In the genomic region with DNA sequence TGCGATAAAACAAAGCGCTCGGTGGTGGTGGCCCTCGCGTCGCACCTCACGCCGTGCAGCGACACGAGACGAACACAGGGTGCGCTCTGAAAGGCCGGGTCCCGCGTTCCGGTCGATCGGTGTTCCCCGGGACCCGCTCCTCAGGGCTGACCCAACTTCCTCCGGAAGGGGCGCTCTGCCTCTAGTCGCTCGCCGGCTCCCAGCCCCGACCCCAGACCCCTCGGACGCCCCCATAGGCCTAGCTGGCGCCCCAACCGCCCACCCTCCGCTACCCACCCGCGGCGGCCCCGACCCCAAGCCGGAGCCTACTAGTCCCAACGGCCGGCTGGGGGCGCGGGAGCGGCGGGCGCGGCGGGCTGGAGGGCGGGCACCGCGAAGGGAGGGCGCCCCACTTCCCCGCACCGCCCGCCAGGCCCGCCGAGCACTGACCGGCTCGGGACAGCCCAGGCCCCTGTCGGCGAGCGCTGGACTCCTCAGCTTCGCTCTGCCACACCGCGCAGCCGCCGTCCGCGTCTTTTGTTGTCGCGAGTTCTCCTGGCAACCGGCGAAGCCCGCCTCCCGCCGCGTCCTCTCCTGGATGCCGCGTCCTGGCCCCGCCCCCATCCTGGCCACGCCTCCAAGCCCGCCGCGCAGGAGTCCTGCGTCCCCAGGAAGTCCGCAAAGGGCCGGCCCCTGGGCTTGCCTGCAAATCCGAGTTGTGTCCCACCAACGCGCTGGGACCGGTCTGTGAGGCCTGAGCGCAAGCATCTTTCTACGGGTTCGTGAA, we compare ENCODE assay signal across 8 cellular contexts. TPM values are rescaled to one million over a fixed set of nuclear protein-coding genes. Genes with fewer than 3 reads are reported as not detected.
DNase-seq lines count a peak whose midpoint lies in the region; ATAC-seq, FAIRE-seq and TF ChIP-seq lines count a peak whose summit lies in the region.

A gene with protein sequence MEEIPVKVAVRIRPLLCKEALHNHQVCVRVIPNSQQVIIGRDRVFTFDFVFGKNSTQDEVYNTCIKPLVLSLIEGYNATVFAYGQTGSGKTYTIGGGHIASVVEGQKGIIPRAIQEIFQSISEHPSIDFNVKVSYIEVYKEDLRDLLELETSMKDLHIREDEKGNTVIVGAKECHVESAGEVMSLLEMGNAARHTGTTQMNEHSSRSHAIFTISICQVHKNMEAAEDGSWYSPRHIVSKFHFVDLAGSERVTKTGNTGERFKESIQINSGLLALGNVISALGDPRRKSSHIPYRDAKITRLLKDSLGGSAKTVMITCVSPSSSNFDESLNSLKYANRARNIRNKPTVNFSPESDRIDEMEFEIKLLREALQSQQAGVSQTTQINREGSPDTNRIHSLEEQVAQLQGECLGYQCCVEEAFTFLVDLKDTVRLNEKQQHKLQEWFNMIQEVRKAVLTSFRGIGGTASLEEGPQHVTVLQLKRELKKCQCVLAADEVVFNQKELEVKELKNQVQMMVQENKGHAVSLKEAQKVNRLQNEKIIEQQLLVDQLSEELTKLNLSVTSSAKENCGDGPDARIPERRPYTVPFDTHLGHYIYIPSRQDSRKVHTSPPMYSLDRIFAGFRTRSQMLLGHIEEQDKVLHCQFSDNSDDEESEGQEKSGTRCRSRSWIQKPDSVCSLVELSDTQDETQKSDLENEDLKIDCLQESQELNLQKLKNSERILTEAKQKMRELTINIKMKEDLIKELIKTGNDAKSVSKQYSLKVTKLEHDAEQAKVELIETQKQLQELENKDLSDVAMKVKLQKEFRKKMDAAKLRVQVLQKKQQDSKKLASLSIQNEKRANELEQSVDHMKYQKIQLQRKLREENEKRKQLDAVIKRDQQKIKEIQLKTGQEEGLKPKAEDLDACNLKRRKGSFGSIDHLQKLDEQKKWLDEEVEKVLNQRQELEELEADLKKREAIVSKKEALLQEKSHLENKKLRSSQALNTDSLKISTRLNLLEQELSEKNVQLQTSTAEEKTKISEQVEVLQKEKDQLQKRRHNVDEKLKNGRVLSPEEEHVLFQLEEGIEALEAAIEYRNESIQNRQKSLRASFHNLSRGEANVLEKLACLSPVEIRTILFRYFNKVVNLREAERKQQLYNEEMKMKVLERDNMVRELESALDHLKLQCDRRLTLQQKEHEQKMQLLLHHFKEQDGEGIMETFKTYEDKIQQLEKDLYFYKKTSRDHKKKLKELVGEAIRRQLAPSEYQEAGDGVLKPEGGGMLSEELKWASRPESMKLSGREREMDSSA (N-terminal part only) (minus strand): TSS at position 491 of the 766 bp plus-strand sequence. CDS start 5,841 bp downstream, outside the sequence.

- peak; percentile 65 for DNase-seq in D721Med (ENCODE audit: insufficient read length, low spot score)
- DNase-seq in NT2/D1 (ENCODE audit: low read depth, low spot score) = peak; percentile 97
- DNase-seq in activated CD8-positive, alpha-beta memory T cell treated with anti-CD3 and anti-CD28 coated beads, Interleukin-2, amount 50 U/mL, for 24 hours (ENCODE audit: extremely low read depth) = peak; percentile 93
- DNase-seq in endodermal cell = peak; percentile 100
- DNase-seq in stimulated activated CD8-positive, alpha-beta memory T cell treated with anti-CD3 and anti-CD28 coated beads, Interleukin-15, amount 100 ng/mL, for 24 hours (ENCODE audit: low read depth) = peak; percentile 96

- H3K4me1 ChIP-seq in HUES6 (ENCODE audit: control insufficient read depth, insufficient read depth, low read length) (peaks cover 6% of the 10 kb centered on the region; the same call in 1 of the 2 replicates), NT2/D1 (ENCODE audit: insufficient read depth, insufficient read length) (no peaks in the 10 kb centered on the region), endodermal cell (ENCODE audit: control insufficient read depth, insufficient read depth, low read length) (peaks cover 3% of the 10 kb centered on the region), mesodermal cell (ENCODE audit: control insufficient read depth, insufficient read depth, low read length, poor library complexity, severe bottlenecking) (no peaks in the 10 kb centered on the region)

- peak; percentile 94 for ATAC-seq in GM21423 (IDR thresholded peaks at IDR 0.05; ENCODE audit: unreplicated experiment)

- FAIRE-seq in D721Med (lab: Jason Lieb, UNC) = no peak

- no peaks in the 10 kb centered on the region for H3K9me3 Mint-ChIP-seq in endodermal cell

- H3K9me3 ChIP-seq in HUES6 (ENCODE audit: control insufficient read depth, insufficient read depth, low read depth, low read length) = no peaks in the 10 kb centered on the region
- H3K9me3 ChIP-seq in NT2/D1 (ENCODE audit: insufficient read depth, low read length) = no peaks in the 10 kb centered on the region
- no peaks in the 10 kb centered on the region for H3K9me3 ChIP-seq in endodermal cell (ENCODE audit: control insufficient read depth, low read length)
- no peaks in the 10 kb centered on the region for H3K9me3 ChIP-seq in mesodermal cell (ENCODE audit: control insufficient read depth, low read length)

- WGBS in endodermal cell (ENCODE audit: insufficient coverage in 1 of 2, insufficient read length in 1 of 2), 2 experiments = 0% methylated on average over 11 to 90 of the region's 91 CpGs
- WGBS in mesodermal cell (ENCODE audit: insufficient coverage in 2 of 2), 2 experiments = 0 to 1% methylated on average over 54 to 73 of the region's 91 CpGs

- TF ChIP-seq CTCF in D721Med (IDR thresholded peaks at IDR 0.05; ENCODE audit: insufficient read depth, missing control alignments) (no peak), endodermal cell (conservative IDR thresholded peaks at IDR 0.05) (peak; percentile 73)

- peaks cover 11% of the 10 kb centered on the region for H3K4me1 Mint-ChIP-seq in endodermal cell

- H3K27me3 Mint-ChIP-seq in endodermal cell (ENCODE audit: insufficient read depth) = no peaks in the 10 kb centered on the region

- H3K27me3 ChIP-seq in HUES6 (ENCODE audit: control insufficient read depth, insufficient read depth, low read length) (no peaks in the 10 kb centered on the region), NT2/D1 (ENCODE audit: insufficient read depth, insufficient read length) (no peaks in the 10 kb centered on the region), endodermal cell (ENCODE audit: control insufficient read depth, insufficient read depth, low read length, poor library complexity, severe bottlenecking) (no peaks in the 10 kb centered on the region)

- H3K36me3 ChIP-seq in HUES6 (ENCODE audit: control insufficient read depth, insufficient read depth, low read length) (no peaks in the 10 kb centered on the region), NT2/D1 (ENCODE audit: insufficient read depth, insufficient read length, low read length) (peaks cover 3% of the 10 kb centered on the region), endodermal cell (ENCODE audit: control insufficient read depth, insufficient read depth, low read length) (no peaks in the 10 kb centered on the region), mesodermal cell (ENCODE audit: control insufficient read depth, insufficient read depth, low read length) (peaks cover 5% of the 10 kb centered on the region)

- H3K9ac ChIP-seq in HUES6 (ENCODE audit: low read length) (peak within 1 kb of the TSS; percentile 82), NT2/D1 (ENCODE audit: insufficient read length, low read depth) (peak within 1 kb of the TSS; percentile 70), endodermal cell (ENCODE audit: extremely low read depth, low read length, poor library complexity, severe bottlenecking) (peak within 1 kb of the TSS; percentile 91)

- H3K36me3 Mint-ChIP-seq in endodermal cell (ENCODE audit: low read depth) = peaks cover 15% of the 10 kb centered on the region

- H3K27ac Mint-ChIP-seq in endodermal cell = peak within 1 kb of the TSS; percentile 98

- H3K4me3 ChIP-seq in HUES6 (ENCODE audit: low read depth, low read length) (peak within 1 kb of the TSS; percentile 61), NT2/D1 (ENCODE audit: insufficient read length, low read depth) (peak within 1 kb of the TSS; percentile 55), endodermal cell (ENCODE audit: low read length) (peak within 1 kb of the TSS; percentile 96), mesodermal cell (ENCODE audit: extremely low read depth, insufficient read depth, low read length, poor library complexity, severe bottlenecking) (peak within 1 kb of the TSS; percentile 58)

- H3K27ac ChIP-seq in HUES6 (ENCODE audit: low read depth, low read length) (peak within 1 kb of the TSS; percentile 84), endodermal cell (ENCODE audit: low read depth, low read length) (peak within 1 kb of the TSS; percentile 94), mesodermal cell (ENCODE audit: low read depth, low read length, severe bottlenecking) (peak within 1 kb of the TSS; percentile 98)

- peak within 1 kb of the TSS; percentile 80 for H3K4me3 Mint-ChIP-seq in endodermal cell

RNA-seq across cellular contexts. Expression of the gene that starts here (rescaled TPM):
- 10 to 100 TPM; 12.0 to 19.5 TPM for total RNA-seq in endodermal cell
- 7.4 TPM for polyA plus RNA-seq in endodermal cell (2013, experiment 1 of 2)
- 9.4 TPM for polyA plus RNA-seq in endodermal cell (2013, experiment 2 of 2)
- 4.0 TPM for polyA plus RNA-seq in mesodermal cell (2013, experiment 1 of 2)
- polyA plus RNA-seq in mesodermal cell (2013, experiment 2 of 2) = 6.8 TPM

Comparison
In these comparisons a context has a peak if more than half of its experiments do, and no peak if none do; other contexts are left out.
1. Peak in every context shown above with its lines: DNase-seq, ATAC-seq, H3K4me3 ChIP-seq and H3K27ac ChIP-seq.